Comparison of ENCODE assay signal across 8 cellular contexts in the genomic region with DNA sequence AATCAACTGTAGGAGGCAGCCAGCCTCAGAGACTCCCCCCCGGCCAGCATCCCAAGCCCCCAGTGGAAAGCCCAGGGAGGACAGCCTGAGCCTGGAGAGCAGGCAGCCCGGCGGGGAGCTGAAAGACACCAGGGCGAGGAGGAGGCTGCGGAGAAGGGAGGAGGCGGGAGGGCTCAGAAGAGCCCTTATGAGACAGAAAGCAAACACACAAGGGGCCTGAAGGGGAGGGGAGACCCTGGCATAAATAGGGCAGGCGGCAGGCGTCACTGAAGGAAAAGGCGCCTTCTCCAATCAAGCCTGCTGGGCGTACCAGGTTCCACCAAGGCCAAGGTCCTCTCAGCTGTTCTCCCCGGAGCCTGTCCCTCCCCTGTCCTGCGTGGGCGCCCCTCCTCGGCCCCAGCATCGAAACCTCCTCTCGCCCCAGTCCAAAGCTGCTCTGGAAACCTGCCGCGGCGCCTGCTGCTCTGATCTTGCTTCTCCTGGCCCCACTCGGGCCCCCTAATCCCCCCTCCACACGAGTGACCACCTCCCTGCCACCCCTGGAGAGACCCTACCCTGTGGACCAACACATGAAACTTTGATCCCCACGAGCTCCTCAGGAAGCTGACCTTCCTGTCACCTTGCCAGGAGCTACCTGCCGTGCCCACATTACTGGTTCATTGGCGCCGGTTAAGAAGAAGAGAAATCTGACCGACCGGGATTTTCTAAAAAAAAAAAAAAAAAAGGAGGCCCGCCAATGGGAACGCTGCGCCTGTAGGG. TPM values are rescaled to one million over a fixed set of nuclear protein-coding genes. Genes with fewer than 3 reads are reported as not detected.
DNase-seq lines count a peak whose midpoint lies in the region; TF ChIP-seq lines count a peak whose summit lies in the region.

No MANE protein-coding gene starts in this region.

- intact Hi-C loops in Calu3 (cut with micrococcal nuclease; ENCODE audit: unreplicated experiment) = no loop called here
- intact Hi-C loops in spleen (cut with DNase I; ENCODE audit: low total_unique reads) = no loop called here

- H3K27ac ChIP-seq in WERI-Rb-1 (no peak overlapping the region), mucosa of rectum (ENCODE audit: low read depth in 2 of 2, low read length in 2 of 2) (peak overlapping the region; percentile 44 to 68), spleen (no peak overlapping the region)

- H3K9me3 ChIP-seq in WERI-Rb-1 (ENCODE audit: severe bottlenecking) = no peaks in the 10 kb centered on the region
- no peaks in the 10 kb centered on the region for H3K9me3 ChIP-seq in mucosa of rectum (ENCODE audit: control insufficient read depth in 2 of 2, low read length in 2 of 2)
- no peaks in the 10 kb centered on the region for H3K9me3 ChIP-seq in spleen

- DNase-seq in Calu3 (no peak), NCI-H1092 (lab: John Stamatoyannopoulos, UW) (peak; percentile 81), WERI-Rb-1 (peak; percentile 52), NCI-H82 (lab: John Stamatoyannopoulos, UW) (no peak), COLO668 (lab: John Stamatoyannopoulos, UW; ENCODE audit: unreplicated experiment) (no peak), GM13976 (ENCODE audit: low spot score) (no peak), spleen (no peak)

- H3K9me3 Mint-ChIP-seq in Calu3 (ENCODE audit: low read depth, unreplicated experiment) = no peaks in the 10 kb centered on the region

- CTCF ChIA-PET in Calu3 (lab: Charles Lee) = interaction anchor here (0.8 to 0.9 kb wide), 2 partner anchors 32 to 49 kb away, joined by 4 to 10 read pairs; no protein-coding TSS in a partner anchor

- H3K4me3 Mint-ChIP-seq in Calu3 (ENCODE audit: low read depth, unreplicated experiment) = peak overlapping the region; percentile 5

- WGBS in spleen, 5 donors = 15 to 26% (median 19%) methylated on average over 29 to 30 of the region's 30 CpGs

- no peaks in the 10 kb centered on the region for H3K36me3 ChIP-seq in WERI-Rb-1
- no peaks in the 10 kb centered on the region for H3K36me3 ChIP-seq in mucosa of rectum (ENCODE audit: control insufficient read depth in 2 of 2, insufficient read depth in 2 of 2, low read length in 2 of 2)
- H3K36me3 ChIP-seq in spleen = no peaks in the 10 kb centered on the region

- H3K27ac Mint-ChIP-seq in Calu3 (ENCODE audit: unreplicated experiment) = no peak overlapping the region

- no peak for TF ChIP-seq POLR2A in spleen (IDR thresholded peaks at IDR 0.05)

- H3K9ac ChIP-seq in mucosa of rectum (ENCODE audit: low read depth in 1 of 2, low read length in 2 of 2) = no peak overlapping the region

- H3K36me3 Mint-ChIP-seq in Calu3 (ENCODE audit: insufficient read depth, unreplicated experiment) = peaks cover 4% of the 10 kb centered on the region

- no peaks in the 10 kb centered on the region for H3K4me1 Mint-ChIP-seq in Calu3 (ENCODE audit: low read depth, unreplicated experiment)

- in situ Hi-C loops in GM13976 (cut with MboI; ENCODE audit: low sequenced_read_pairs, unreplicated experiment) = no loop called here

- H3K27me3 Mint-ChIP-seq in Calu3 (ENCODE audit: unreplicated experiment) = peaks cover 84% of the 10 kb centered on the region

- TF ChIP-seq CTCF in Calu3 (IDR thresholded peaks at IDR 0.05; ENCODE audit: unreplicated experiment) (no peak), WERI-Rb-1 (IDR thresholded peaks at IDR 0.05; ENCODE audit: low read depth, low read length) (no peak), GM13976 (IDR thresholded peaks at IDR 0.05; ENCODE audit: borderline replicate concordance, control extremely low read depth, extremely low read depth, insufficient read depth, missing control alignments) (no peak), spleen (IDR thresholded peaks at IDR 0.05 in 8 of 11, conservative IDR thresholded peaks at IDR 0.05 in 3 of 11) (no peak)

- no TSS peak for BruUV-seq in Calu3 (replicated peaks; lab: Mats Ljungman, UMichigan)

- H3K4me1 ChIP-seq in mucosa of rectum (ENCODE audit: control insufficient read depth in 2 of 2, insufficient read depth in 2 of 2, low read length in 2 of 2) = peaks cover 15 to 17% of the 10 kb centered on the region in 2 donors
- peaks cover 3 to 45% (median 30%) of the 10 kb centered on the region in 6 donors for H3K4me1 ChIP-seq in spleen

- H3K27me3 ChIP-seq in WERI-Rb-1 (ENCODE audit: insufficient read depth, low read depth, severe bottlenecking) = peaks cover 92% of the 10 kb centered on the region
- H3K27me3 ChIP-seq in mucosa of rectum (ENCODE audit: control insufficient read depth in 2 of 2, insufficient read depth in 2 of 2, low read length in 2 of 2) = peaks cover 38 to 39% of the 10 kb centered on the region in 2 donors
- peaks cover 3 to 100% (median 94%) of the 10 kb centered on the region in 7 donors for H3K27me3 ChIP-seq in spleen (replicated peaks in 1 of 7)

- H3K4me3 ChIP-seq in WERI-Rb-1 (ENCODE audit: low read depth, low read length) = peak overlapping the region; percentile 38
- peak overlapping the region; percentile 26 to 37 for H3K4me3 ChIP-seq in mucosa of rectum (ENCODE audit: low read length in 2 of 2)
- H3K4me3 ChIP-seq in spleen = peak overlapping the region in 1 of 8 donors; percentile 9

RNA-seq across cellular contexts. Expression of gene SLC9A3, which starts 1.2 kb away (rescaled TPM):
- 1.1 and 2.0 TPM in 2 replicates for total RNA-seq in Calu3 (2022)
- 1 to 10 TPM; 1.0 to 3.2 (median 1.3) TPM for total RNA-seq in spleen
- polyA plus RNA-seq in spleen = 1 to 10 TPM; 1.5 to 1.8 (median 1.5) TPM

Comparison
In these comparisons a context has a peak if more than half of its experiments do, and no peak if none do; other contexts are left out.
1. DNase-seq: peak in NCI-H1092 (single experiment) and WERI-Rb-1 (single experiment); none in Calu3 (single experiment), NCI-H82 (single experiment), COLO668 (single experiment), GM13976 (single experiment) and spleen (single experiment).
2. H3K27ac ChIP-seq: peak in mucosa of rectum (2 of 2); none in WERI-Rb-1 (single experiment) and spleen (0 of 8).